1 cellular context compared by ENCODE assay signal in the genomic region with DNA sequence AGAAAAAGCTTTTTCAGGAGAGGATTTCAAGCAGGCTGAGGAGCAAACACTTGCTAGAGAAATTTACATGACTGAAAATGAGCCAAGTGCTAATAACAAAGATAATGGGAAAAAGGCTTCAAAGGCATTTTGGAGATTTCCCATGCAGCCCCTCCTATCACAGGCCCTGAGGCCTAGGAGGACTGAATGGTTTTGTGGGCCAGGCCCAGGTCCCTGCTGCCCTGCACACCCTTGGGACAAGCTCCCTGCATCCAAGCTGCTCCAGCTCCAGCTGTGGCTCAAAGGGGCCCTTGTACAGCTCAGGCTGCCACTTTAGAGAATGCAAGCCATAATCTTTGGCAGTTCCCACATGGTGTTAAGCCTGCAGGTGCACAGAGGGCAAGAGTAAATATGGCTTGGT.
TF ChIP-seq lines count a peak whose summit lies in the region.

No MANE protein-coding gene starts in this region.

TF ChIP-seq in IMR-90, 13 proteins besides CTCF, POLR2A, EP300 and RAD21:
- TF ChIP-seq RCOR1 (IDR thresholded peaks at IDR 0.05; ENCODE audit: insufficient replicate concordance, low read length) (no peak), MXI1 (IDR thresholded peaks at IDR 0.05; ENCODE audit: borderline replicate concordance, low read depth, low read length) (no peak), BHLHE40 (IDR thresholded peaks at IDR 0.05; ENCODE audit: low read depth, low read length) (no peak)
